ENCODE assay signal across 13 cellular contexts in the genomic region with DNA sequence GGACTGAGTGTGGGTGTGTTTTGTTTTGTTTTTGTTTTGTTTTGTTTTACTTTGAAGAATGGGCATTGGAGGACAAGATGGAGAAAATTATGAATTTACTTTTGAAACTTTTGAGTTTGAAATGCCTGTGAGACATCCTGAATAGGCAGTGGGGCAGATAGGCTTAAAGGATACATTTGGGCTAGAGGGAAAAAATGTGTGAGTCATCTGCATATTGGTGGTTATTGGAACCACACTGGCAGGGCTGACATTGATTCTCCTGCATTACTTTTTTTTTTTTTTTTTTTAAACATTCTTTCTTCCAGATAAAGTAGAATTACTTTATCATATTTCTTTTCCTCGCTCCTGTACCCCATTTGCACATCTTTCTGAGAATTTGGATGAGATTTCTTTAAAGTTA. TPM values are rescaled to one million over a fixed set of nuclear protein-coding genes. Genes with fewer than 3 reads are reported as not detected.
DNase-seq lines count a peak whose midpoint lies in the region; ATAC-seq and TF ChIP-seq lines count a peak whose summit lies in the region.
"Had no signal": no experiment of that assay in that cellular context is flagged by ENCODE, and none has a peak within 500 bp of the region (broad histone marks: within the 10 kb centered on the region; RNA-seq: fewer than 3 reads in every experiment).

No MANE protein-coding gene starts in this region.

- H3K9me3 Mint-ChIP-seq in nephron progenitor cell = no peaks in the 10 kb centered on the region

- in situ Hi-C loops in brain microvascular endothelial cell (cut with HindIII; ENCODE audit: low pct_ligation_motif_present, low sequenced_read_pairs) = no loop called here

- peak; percentile 73 for DNase-seq in ELR (ENCODE audit: low read depth)
- DNase-seq in LHCN-M2 (ENCODE audit: low read depth) = peak; percentile 43
- DNase-seq in brain microvascular endothelial cell = peak; percentile 20
- no peak for DNase-seq in nephron progenitor cell
- DNase-seq in NCI-H128 (lab: John Stamatoyannopoulos, UW; ENCODE audit: unreplicated experiment) = no peak
- no peak for DNase-seq in erythroblast (lab: John Stamatoyannopoulos, UW)
- DNase-seq: activated CD4-positive, alpha-beta T cell treated with anti-CD3 and anti-CD28 coated beads, Interleukin-2, amount 50 U/mL, for 4 hours; activated naive CD4-positive, alpha-beta T cell treated with Interleukin-2 at 50 U/mL for 16 hours; effector CD4-positive, alpha-beta T cell; NCI-H2107; small intestine; tibial artery had no signal

- H3K27me3 ChIP-seq in brain microvascular endothelial cell (replicated peaks) = no peaks in the 10 kb centered on the region
- H3K27me3 ChIP-seq: tibial artery had no signal

- H3K4me3 Mint-ChIP-seq in nephron progenitor cell = no peak overlapping the region

- H3K27ac Mint-ChIP-seq in nephron progenitor cell = peak overlapping the region; percentile 43

- no peak for TF ChIP-seq POLR2A in erythroblast (IDR thresholded peaks at IDR 0.05; ENCODE audit: low read length)

- H3K36me3 ChIP-seq in brain microvascular endothelial cell (replicated peaks) = no peaks in the 10 kb centered on the region

- H3K27ac ChIP-seq in brain microvascular endothelial cell = no peak overlapping the region
- H3K27ac ChIP-seq: tibial artery had no signal

- no peak for ATAC-seq in HG02885 (IDR thresholded peaks at IDR 0.05; ENCODE audit: poor library complexity, unreplicated experiment)

- peaks cover 36% of the 10 kb centered on the region for H3K36me3 Mint-ChIP-seq in nephron progenitor cell (ENCODE audit: low read depth)

- TF ChIP-seq CTCF in brain microvascular endothelial cell (IDR thresholded peaks at IDR 0.05; ENCODE audit: low read depth, low read length, missing control alignments) = no peak
- TF ChIP-seq CTCF in nephron progenitor cell (IDR thresholded peaks at IDR 0.05) = no peak

- H3K4me3 ChIP-seq in brain microvascular endothelial cell (ENCODE audit: low read depth, low read length) = no peak overlapping the region
- H3K4me3 ChIP-seq: tibial artery had no signal

- peaks cover 20% of the 10 kb centered on the region for H3K4me1 Mint-ChIP-seq in nephron progenitor cell

- no peaks in the 10 kb centered on the region for H3K27me3 Mint-ChIP-seq in nephron progenitor cell (ENCODE audit: low read depth, poor library complexity)

RNA-seq across cellular contexts. Expression of a gene that starts 56.1 kb away (rescaled TPM):
- 2.0 and 2.2 TPM in 2 replicates for total RNA-seq in LHCN-M2 (2014; rRNA removed)
- 1.1 TPM for polyA plus RNA-seq in LHCN-M2 (2012)

Comparison
In these comparisons a context has a peak if more than half of its experiments do, and no peak if none do; other contexts are left out.
1. DNase-seq: peak in ELR (single experiment), LHCN-M2 (single experiment) and brain microvascular endothelial cell (single experiment); none in nephron progenitor cell (single experiment), NCI-H128 (single experiment) and erythroblast (0 of 2).